Comparison of ENCODE assay signal across 14 cellular contexts in genomic region chr11:111631034-111631665, GRCh38. TPM values are rescaled to one million over a fixed set of nuclear protein-coding genes. Genes with fewer than 3 reads are reported as not detected.
DNase-seq lines count a peak whose midpoint lies in the region; ATAC-seq and TF ChIP-seq lines count a peak whose summit lies in the region.
"Had no signal": no experiment of that assay in that cellular context is flagged by ENCODE, and none has a peak within 500 bp of the region (broad histone marks: within the 10 kb centered on the region; RNA-seq: fewer than 3 reads in every experiment).

No MANE protein-coding gene starts in this region.

- peak; percentile 43 for DNase-seq in mammary epithelial cell
- DNase-seq in pons (ENCODE audit: low spot score): peak; percentile 56
- no peak for DNase-seq in chondrocyte (ENCODE audit: low spot score)
- DNase-seq in hepatic stellate cell (ENCODE audit: low spot score): no peak
- no peak for DNase-seq in NCI-H128 (lab: John Stamatoyannopoulos, UW; ENCODE audit: unreplicated experiment)
- DNase-seq: activated CD8-positive, alpha-beta memory T cell treated with anti-CD3 and anti-CD28 coated beads, Interleukin-2, amount 50 U/mL, for 4 hours; NCI-H1694 treated with DMSO at 0.1 percent for 48 hours; OCI-M1 had no signal

- peak overlapping the region; percentile 10 for H3K4me2 ChIP-seq in Loucy (ENCODE audit: low read depth, low read length, poor library complexity, severe bottlenecking)
- peak overlapping the region; percentile 54 for H3K4me2 ChIP-seq in mammary epithelial cell (ENCODE audit: insufficient read depth, low read depth, low read length)
- H3K4me2 ChIP-seq: BLaER1 had no signal

- H3K9me3 Mint-ChIP-seq in chondrocyte (ENCODE audit: low read depth): no peaks in the 10 kb centered on the region
- H3K9me3 Mint-ChIP-seq: activated naive CD4-positive, alpha-beta T cell treated with anti-CD3 and anti-CD28 coated beads, Interleukin-2, amount 10 ng/mL, durations not matched to agents 7 days and 5 days; immature natural killer cell had no signal

- no peaks in the 10 kb centered on the region for H3K9me3 ChIP-seq in Loucy (ENCODE audit: insufficient read depth, low read depth, low read length)
- H3K9me3 ChIP-seq in mammary epithelial cell (replicated peaks; ENCODE audit: insufficient read depth, low read length): no peaks in the 10 kb centered on the region
- H3K9me3 ChIP-seq: BLaER1, neutrophil had no signal

- H3K9ac ChIP-seq in Loucy (ENCODE audit: low read depth, low read length, poor library complexity, severe bottlenecking) (no peak overlapping the region), mammary epithelial cell (ENCODE audit: insufficient read depth, low read length) (no peak overlapping the region)
- H3K9ac ChIP-seq: BLaER1 had no signal

- no peaks in the 10 kb centered on the region for H3K9me2 ChIP-seq in Loucy (replicated peaks; ENCODE audit: low read depth, low read length)

- BruUV-seq in mammary epithelial cell (replicated peaks; lab: Mats Ljungman, UMichigan): no TSS peak

- H3K27me3 ChIP-seq in Loucy (ENCODE audit: insufficient read depth, low read length, poor library complexity, severe bottlenecking) (no peaks in the 10 kb centered on the region), mammary epithelial cell (ENCODE audit: insufficient read depth, low read length) (no peaks in the 10 kb centered on the region)
- H3K27me3 ChIP-seq: BLaER1, neutrophil had no signal

- peaks cover 2% of the 10 kb centered on the region; the same call in 1 of the 2 replicates for H3K79me2 ChIP-seq in Loucy (ENCODE audit: insufficient read depth, low read length)
- peaks cover 12% of the 10 kb centered on the region for H3K79me2 ChIP-seq in mammary epithelial cell (ENCODE audit: insufficient read depth, low read length)

- dilution Hi-C loops in mammary epithelial cell (cut with HindIII; ENCODE audit: low sequenced_read_pairs): no loop called here

- H3K4me1 ChIP-seq in Loucy (ENCODE audit: insufficient read depth, low read length, poor library complexity, severe bottlenecking) (peaks cover 38% of the 10 kb centered on the region), mammary epithelial cell (ENCODE audit: insufficient read depth, low read length) (peaks cover 64% of the 10 kb centered on the region)

- peaks cover 25% of the 10 kb centered on the region for H3K4me1 Mint-ChIP-seq in chondrocyte (ENCODE audit: low read depth)

- peaks cover 7% of the 10 kb centered on the region; the same call in 1 of the 2 replicates for H3F3A ChIP-seq in Loucy (ENCODE audit: low read depth)

- peaks cover 1% of the 10 kb centered on the region for H3K36me3 Mint-ChIP-seq in chondrocyte (ENCODE audit: low read depth)

- peaks cover 18% of the 10 kb centered on the region; the same call in 1 of the 2 replicates for H3K36me3 ChIP-seq in Loucy (ENCODE audit: insufficient read depth, low read length)
- no peaks in the 10 kb centered on the region for H3K36me3 ChIP-seq in mammary epithelial cell (ENCODE audit: insufficient read depth, low read length)
- H3K36me3 ChIP-seq: neutrophil had no signal

- intact Hi-C loops in mammary epithelial cell (cut with micrococcal nuclease): loop anchor here (1.0 kb wide), 1 partner anchor 20 kb away; no protein-coding TSS in a partner anchor

- H3K27ac ChIP-seq in mammary epithelial cell (ENCODE audit: insufficient read depth, low read depth, low read length): peak overlapping the region; percentile 52
- H3K27ac ChIP-seq: BLaER1, neutrophil had no signal

- in situ Hi-C loops in mammary epithelial cell (cut with MboI; ENCODE audit: low sequenced_read_pairs in 2 of 2): no loop called here

- CTCF ChIA-PET in mammary epithelial cell (lab: Charles Lee; ENCODE audit: low non-redundant PET): interaction anchor here (0.7 kb wide), 1 partner anchor 260 kb away, joined by 3 read pairs; no protein-coding TSS in a partner anchor

- H3K4me3 ChIP-seq in Loucy (ENCODE audit: low read length, poor library complexity, severe bottlenecking) (no peak overlapping the region), mammary epithelial cell (replicated peaks in 1 of 3; ENCODE audit: insufficient read depth in 1 of 3, low read depth in 2 of 3, low read length in 3 of 3) (no peak overlapping the region)
- H3K4me3 ChIP-seq: BLaER1 had no signal

- no peak overlapping the region for H3K4me3 Mint-ChIP-seq in chondrocyte (ENCODE audit: unreplicated experiment)
- H3K4me3 Mint-ChIP-seq: activated naive CD4-positive, alpha-beta T cell treated with anti-CD3 and anti-CD28 coated beads, Interleukin-2, amount 10 ng/mL, durations not matched to agents 7 days and 5 days; immature natural killer cell had no signal

- H2AFZ ChIP-seq in Loucy (ENCODE audit: low read length): no peak overlapping the region
- H2AFZ ChIP-seq in mammary epithelial cell (ENCODE audit: low read depth, low read length): no peak overlapping the region

- H4K20me1 ChIP-seq in Loucy (ENCODE audit: insufficient read depth, low read length, poor library complexity, severe bottlenecking) (no peaks in the 10 kb centered on the region), mammary epithelial cell (ENCODE audit: insufficient read depth, low read length) (no peaks in the 10 kb centered on the region)
- H4K20me1 ChIP-seq: BLaER1 had no signal

- no peak overlapping the region for H3K27ac Mint-ChIP-seq in chondrocyte (ENCODE audit: unreplicated experiment)
- H3K27ac Mint-ChIP-seq: activated naive CD4-positive, alpha-beta T cell treated with anti-CD3 and anti-CD28 coated beads, Interleukin-2, amount 10 ng/mL, durations not matched to agents 7 days and 5 days; immature natural killer cell had no signal

- peak; percentile 17 for ATAC-seq in GM19395 (IDR thresholded peaks at IDR 0.05; ENCODE audit: unreplicated experiment)

- no peaks in the 10 kb centered on the region for H3K27me3 Mint-ChIP-seq in chondrocyte (ENCODE audit: low read depth)
- H3K27me3 Mint-ChIP-seq: activated naive CD4-positive, alpha-beta T cell treated with anti-CD3 and anti-CD28 coated beads, Interleukin-2, amount 10 ng/mL, durations not matched to agents 7 days and 5 days had no signal

- no peak for TF ChIP-seq CTCF in Loucy (conservative IDR thresholded peaks at IDR 0.05; ENCODE audit: low read length)
- no peak for TF ChIP-seq CTCF in mammary epithelial cell (conservative IDR thresholded peaks at IDR 0.05 in 1 of 2, IDR thresholded peaks at IDR 0.05 in 1 of 2; ENCODE audit: extremely low read depth in 1 of 2, insufficient read depth in 1 of 2, low read depth in 1 of 2, low read length in 2 of 2)
- no peak for TF ChIP-seq CTCF in chondrocyte (IDR thresholded peaks at IDR 0.05)

RNA-seq across cellular contexts. Expression of gene SIK2, which starts 28.9 kb away (rescaled TPM):
- total RNA-seq in mammary epithelial cell (10 to 100 TPM; 15.9 to 17.0 TPM), chondrocyte (12.9 to 16.2 TPM (median 14.4 TPM) in 3 replicates)
- 13.7 TPM for polyA plus RNA-seq in mammary epithelial cell
- polyA minus RNA-seq in mammary epithelial cell: 24.2 TPM

Comparison
In these comparisons a context has a peak if more than half of its experiments do, and no peak if none do; other contexts are left out.
1. DNase-seq: peak in mammary epithelial cell (single experiment) and pons (single experiment); none in chondrocyte (single experiment), hepatic stellate cell (single experiment) and NCI-H128 (single experiment).